Comparison of ENCODE assay signal across 16 cellular contexts in genomic region chr9:38107811-38108304, GRCh38. TPM values are rescaled to one million over a fixed set of nuclear protein-coding genes. Genes with fewer than 3 reads are reported as not detected.
DNase-seq lines count a peak whose midpoint lies in the region; ATAC-seq, FAIRE-seq and TF ChIP-seq lines count a peak whose summit lies in the region.
"Had no signal": no experiment of that assay in that cellular context is flagged by ENCODE, and none has a peak within 500 bp of the region (broad histone marks: within the 10 kb centered on the region; RNA-seq: fewer than 3 reads in every experiment).

No MANE protein-coding gene starts in this region.

- H3K4me3 ChIP-seq in Caco-2 (ENCODE audit: low read depth, low read length) (no peak overlapping the region), WERI-Rb-1 (ENCODE audit: low read depth, low read length) (no peak overlapping the region), pancreas (no peak overlapping the region)
- H3K4me3 ChIP-seq: testis had no signal

- H3K27me3 Mint-ChIP-seq in Caco-2 (ENCODE audit: insufficient read depth, unreplicated experiment), result peaks cover 3% of the 10 kb centered on the region
- peaks cover 68% of the 10 kb centered on the region for H3K27me3 Mint-ChIP-seq in T-helper 17 cell

- H3K36me3 ChIP-seq in Caco-2 (ENCODE audit: control insufficient read depth, insufficient read depth, low read length) (no peaks in the 10 kb centered on the region), WERI-Rb-1 (no peaks in the 10 kb centered on the region), pancreas (no peaks in the 10 kb centered on the region)

- 62 to 63% methylated on average over 8 of the region's 8 CpGs for WGBS in pancreas, 2 donors

- no peak for FAIRE-seq in pancreas (lab: Jason Lieb, UNC)

- POLR2A ChIA-PET in Caco-2 (lab: Charles Lee), result interaction anchor here (0.8 kb wide), 1 partner anchor 330 kb away, joined by 3 read pairs; no protein-coding TSS in a partner anchor
- POLR2A ChIA-PET in GM10248 (lab: Yijun Ruan, JAX), result no interaction called here

- DNase-seq in Caco-2 (peak; percentile 25 to 54), WERI-Rb-1 (peak; percentile 72), pancreas (peak in 3 of 6 donors; percentile 22 to 49 (median 40)), GM10248 (ENCODE audit: extremely low spot score) (no peak), NCI-H2107 treated with DMSO at 0.1 percent for 48 hours (lab: John Stamatoyannopoulos, UW; ENCODE audit: unreplicated experiment) (no peak), T-helper 17 cell (no peak), NCI-H2171 treated with DMSO at 0.1 percent for 48 hours (lab: John Stamatoyannopoulos, UW) (no peak)
- DNase-seq: activated CD4-positive, alpha-beta memory T cell treated with anti-CD3 and anti-CD28 coated beads for 36 hours; activated effector memory CD4-positive, alpha-beta T cell treated with anti-CD3 and anti-CD28 coated beads, Interleukin-2, amount 50 U/mL, for 16 hours; DMS79; NCI-H1092 treated with DMSO at 0.1 percent for 48 hours; NCI-H526; SHP77 treated with DMSO at 0.1 percent for 48 hours; testis had no signal

- H3K36me3 Mint-ChIP-seq in Caco-2 (ENCODE audit: insufficient read depth, unreplicated experiment) (no peaks in the 10 kb centered on the region), T-helper 17 cell (ENCODE audit: low read depth) (peaks cover 5% of the 10 kb centered on the region)
- H3K36me3 Mint-ChIP-seq: activated CD4-positive, alpha-beta memory T cell treated with anti-CD3 and anti-CD28 coated beads for 36 hours had no signal

- H3K4me1 ChIP-seq in Caco-2 (peaks cover 12% of the 10 kb centered on the region), pancreas (peaks cover 0 to 8% (median 4%) of the 10 kb centered on the region in 3 donors)
- H3K4me1 ChIP-seq: testis had no signal

- intact Hi-C loops in Caco-2 (cut with micrococcal nuclease; ENCODE audit: unreplicated experiment) (no loop called here), pancreas (cut with DNase I) (no loop called here)

- no peaks in the 10 kb centered on the region for H3K9me3 Mint-ChIP-seq in Caco-2 (ENCODE audit: unreplicated experiment)
- H3K9me3 Mint-ChIP-seq: activated CD4-positive, alpha-beta memory T cell treated with anti-CD3 and anti-CD28 coated beads for 36 hours; IgD-negative memory B cell had no signal

- no peak overlapping the region for H3K4me3 Mint-ChIP-seq in Caco-2 (ENCODE audit: unreplicated experiment)
- H3K4me3 Mint-ChIP-seq in T-helper 17 cell, result no peak overlapping the region
- H3K4me3 Mint-ChIP-seq: activated CD4-positive, alpha-beta memory T cell treated with anti-CD3 and anti-CD28 coated beads for 36 hours; IgD-negative memory B cell had no signal

- H3K27ac ChIP-seq in WERI-Rb-1, result peak overlapping the region; percentile 68
- no peak overlapping the region for H3K27ac ChIP-seq in pancreas
- H3K27ac ChIP-seq: testis had no signal

- no peak for TF ChIP-seq CTCF in Caco-2 (IDR thresholded peaks at IDR 0.05; ENCODE audit: insufficient read depth in 1 of 2, low read depth in 1 of 2, low read length in 1 of 2, severe bottlenecking in 1 of 2, unreplicated experiment in 1 of 2)
- no peak for TF ChIP-seq CTCF in WERI-Rb-1 (IDR thresholded peaks at IDR 0.05; ENCODE audit: low read depth, low read length)
- TF ChIP-seq CTCF in pancreas (IDR thresholded peaks at IDR 0.05), result no peak
- no peak for TF ChIP-seq CTCF in GM10248 (IDR thresholded peaks at IDR 0.05; ENCODE audit: control extremely low read depth, extremely low read depth, low read depth, missing control alignments)

- no peaks in the 10 kb centered on the region for H3K9me3 ChIP-seq in Caco-2
- H3K9me3 ChIP-seq in WERI-Rb-1 (ENCODE audit: severe bottlenecking), result peaks cover 2% of the 10 kb centered on the region
- no peaks in the 10 kb centered on the region for H3K9me3 ChIP-seq in pancreas
- no peaks in the 10 kb centered on the region for H3K9me3 ChIP-seq in T-helper 17 cell (ENCODE audit: control insufficient read depth, low read length, poor library complexity, severe bottlenecking)
- H3K9me3 ChIP-seq: testis had no signal

- BruUV-seq in Caco-2 (replicated peaks; lab: Mats Ljungman, UMichigan), result no TSS peak

- ATAC-seq in HG02798 (IDR thresholded peaks at IDR 0.05; ENCODE audit: poor library complexity, unreplicated experiment), result peak; percentile 57
- peak; percentile 72 to 88 (median 78) for ATAC-seq in pancreas
- no peak for ATAC-seq in T-helper 17 cell

- CTCF ChIA-PET in Caco-2 (lab: Charles Lee), result interaction anchor here (1.1 kb wide), 1 partner anchor 156 kb away, joined by 3 read pairs; no protein-coding TSS in a partner anchor
- CTCF ChIA-PET in GM10248 (lab: Yijun Ruan, JAX), result interaction anchor here (1.3 to 2.0 kb wide), 2 partner anchors 20 to 26 kb away, joined by 3 to 12 read pairs; no protein-coding TSS in a partner anchor

- H3K27ac Mint-ChIP-seq in Caco-2 (ENCODE audit: unreplicated experiment) (no peak overlapping the region), T-helper 17 cell (no peak overlapping the region)
- H3K27ac Mint-ChIP-seq: activated CD4-positive, alpha-beta memory T cell treated with anti-CD3 and anti-CD28 coated beads for 36 hours; IgD-negative memory B cell had no signal

- H3K27me3 ChIP-seq in Caco-2 (replicated peaks; ENCODE audit: control insufficient read depth, insufficient read depth, low read length) (no peaks in the 10 kb centered on the region), WERI-Rb-1 (ENCODE audit: insufficient read depth, low read depth, severe bottlenecking) (no peaks in the 10 kb centered on the region), pancreas (no peaks in the 10 kb centered on the region)
- H3K27me3 ChIP-seq: testis had no signal

- H3K4me1 Mint-ChIP-seq in Caco-2 (ENCODE audit: low read depth, unreplicated experiment) (peaks cover 11% of the 10 kb centered on the region), T-helper 17 cell (no peaks in the 10 kb centered on the region)
- H3K4me1 Mint-ChIP-seq: IgD-negative memory B cell had no signal

RNA-seq across cellular contexts. Expression of gene SHB, which starts 38.8 kb away (rescaled TPM):
- total RNA-seq in Caco-2 (2022) (18.3 and 18.4 TPM in 2 replicates), pancreas (10 to 100 TPM; 13.9 to 24.2 (median 22.7) TPM), T-helper 17 cell (1 to 10 TPM in 1 of 2 donors, under 1 TPM in 1; 0.65 to 1.5 TPM)
- 10 to 100 TPM; 11.5 to 12.4 TPM for polyA plus RNA-seq in pancreas
- polyA plus RNA-seq: IgD-negative memory B cell had no signal

Comparison
In these comparisons a context has a peak if more than half of its experiments do, and no peak if none do; other contexts are left out.
1. DNase-seq: peak in Caco-2 (2 of 2) and WERI-Rb-1 (single experiment); none in GM10248 (single experiment), NCI-H2107 treated with DMSO at 0.1 percent for 48 hours (single experiment), T-helper 17 cell (0 of 3) and NCI-H2171 treated with DMSO at 0.1 percent for 48 hours (single experiment).